Comparison of ENCODE assay signal across 8 cellular contexts in the genomic region with DNA sequence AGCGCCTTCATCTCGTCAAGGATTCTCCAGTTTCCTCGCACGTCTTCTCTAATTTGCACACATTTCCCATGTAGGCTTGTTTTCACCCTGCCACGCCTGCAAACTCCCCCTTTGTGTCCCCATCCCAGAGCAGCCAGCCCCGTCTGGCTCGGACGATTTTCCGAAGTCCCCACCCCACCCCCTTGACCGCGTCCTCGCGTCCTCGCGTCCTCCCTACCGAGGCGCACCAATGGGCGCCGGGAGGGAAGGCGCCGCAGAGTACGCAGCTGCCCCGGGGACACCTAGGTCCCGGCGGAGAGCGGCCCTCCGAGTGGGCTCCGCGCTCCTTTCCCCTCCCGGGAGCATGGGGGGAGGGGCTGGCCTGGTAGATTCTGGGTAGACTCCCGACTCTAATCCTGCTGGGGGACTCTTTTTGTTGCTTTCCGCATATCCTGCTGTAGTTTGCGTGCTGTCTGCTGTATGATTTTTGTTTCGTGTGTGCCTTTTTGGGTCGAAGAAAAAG. TPM values are rescaled to one million over a fixed set of nuclear protein-coding genes. Genes with fewer than 3 reads are reported as not detected.
DNase-seq lines count a peak whose midpoint lies in the region; ATAC-seq and TF ChIP-seq lines count a peak whose summit lies in the region.

No MANE protein-coding gene starts in this region.

- in situ Hi-C loops in brain microvascular endothelial cell (cut with HindIII; ENCODE audit: low pct_ligation_motif_present, low sequenced_read_pairs), result no loop called here

- H3K4me1 Mint-ChIP-seq in immature natural killer cell, result peaks cover 11 to 23% of the 10 kb centered on the region in 2 donors

- no peak overlapping the region for H3K27ac ChIP-seq in brain microvascular endothelial cell
- H3K27ac ChIP-seq in skin epidermis, result peak overlapping the region in 20 of 21 experiments; percentile 6 to 92 (median 80)

- DNase-seq in D341Med (ENCODE audit: low spot score) (peak; percentile 48), NCI-H2171 (lab: John Stamatoyannopoulos, UW) (peak; percentile 15), brain microvascular endothelial cell (no peak), immature natural killer cell (no peak), UCSD-AML1 (lab: John Stamatoyannopoulos, UW; ENCODE audit: unreplicated experiment) (no peak), GM19240 (ENCODE audit: insufficient read length, low spot score) (no peak)

- H3K36me3 ChIP-seq in brain microvascular endothelial cell (replicated peaks), result no peaks in the 10 kb centered on the region

- TF ChIP-seq CTCF in brain microvascular endothelial cell (IDR thresholded peaks at IDR 0.05; ENCODE audit: low read depth, low read length, missing control alignments), result no peak

- H3K27me3 ChIP-seq in brain microvascular endothelial cell (replicated peaks), result no peaks in the 10 kb centered on the region

- ATAC-seq in HG03571 (IDR thresholded peaks at IDR 0.05; ENCODE audit: unreplicated experiment), result no peak

- H3K36me3 Mint-ChIP-seq in immature natural killer cell, result no peaks in the 10 kb centered on the region

- H3K27me3 Mint-ChIP-seq in immature natural killer cell (ENCODE audit: low read depth in 3 of 3), result peaks cover 8 to 28% (median 20%) of the 10 kb centered on the region in 3 donors

- H3K27ac Mint-ChIP-seq in immature natural killer cell, result no peak overlapping the region

- peak overlapping the region; percentile 18 to 73 (median 65) for H3K4me3 Mint-ChIP-seq in immature natural killer cell

- H3K4me3 ChIP-seq in brain microvascular endothelial cell (ENCODE audit: low read depth, low read length) (peak overlapping the region; percentile 64), skin epidermis (peak overlapping the region; percentile 54 to 80 (median 66))

- peaks cover 0 to 7% (median 0%) of the 10 kb centered on the region in 6 donors for H3K9me3 Mint-ChIP-seq in immature natural killer cell

RNA-seq across cellular contexts. Expression of a gene that starts 1.3 kb away (rescaled TPM):
- polyA plus RNA-seq in immature natural killer cell, result not detected

Comparison
In these comparisons a context has a peak if more than half of its experiments do, and no peak if none do; other contexts are left out.
1. DNase-seq: peak in D341Med (single experiment) and NCI-H2171 (single experiment); none in brain microvascular endothelial cell (single experiment), immature natural killer cell (0 of 3), UCSD-AML1 (single experiment) and GM19240 (single experiment).